14 cellular contexts compared by ENCODE assay signal in the genomic region with DNA sequence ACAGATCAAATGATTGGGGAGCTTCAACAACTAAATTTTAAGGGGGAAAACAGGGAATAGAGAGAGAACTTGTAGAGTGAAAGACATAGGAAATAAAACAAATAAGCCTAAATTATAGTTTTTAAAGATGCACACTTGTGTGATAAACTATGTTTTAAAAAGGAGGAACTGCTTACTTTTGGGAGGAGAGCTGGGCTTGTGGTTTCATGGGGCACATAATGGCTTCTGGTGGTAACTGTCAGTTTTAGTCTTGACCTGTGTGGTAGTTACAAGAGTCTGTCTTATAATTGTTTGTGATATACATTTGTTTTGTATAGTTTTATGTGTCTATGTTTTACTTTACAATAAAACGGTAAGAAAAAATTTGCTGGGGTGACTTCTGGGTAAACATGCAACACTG.
A peak's percentile ranks its signal among the peaks of the same experiment; 100 is the strongest.
DNase-seq lines count a peak whose midpoint lies in the region; ATAC-seq and TF ChIP-seq lines count a peak whose summit lies in the region.
"Had no signal": no experiment of that assay in that cellular context is flagged by ENCODE, and none has a peak within 500 bp of the region (broad histone marks: within the 10 kb centered on the region; RNA-seq: fewer than 3 reads in every experiment).

No MANE protein-coding gene starts in this region.

- H3K9me3 ChIP-seq in BLaER1: no peaks in the 10 kb centered on the region
- H3K9me3 ChIP-seq: tibial artery had no signal

- no peaks in the 10 kb centered on the region for H3K27me3 Mint-ChIP-seq in Calu3 (ENCODE audit: unreplicated experiment)
- no peaks in the 10 kb centered on the region for H3K27me3 Mint-ChIP-seq in activated CD4-positive, alpha-beta memory T cell treated with anti-CD3 and anti-CD28 coated beads, Interleukin-2, amount 10 ng/mL, durations not matched to agents 7 days and 5 days

- H4K20me1 ChIP-seq in BLaER1: no peaks in the 10 kb centered on the region

- no peaks in the 10 kb centered on the region for H3K9me3 Mint-ChIP-seq in Calu3 (ENCODE audit: low read depth, unreplicated experiment)
- no peaks in the 10 kb centered on the region for H3K9me3 Mint-ChIP-seq in activated CD4-positive, alpha-beta memory T cell treated with anti-CD3 and anti-CD28 coated beads, Interleukin-2, amount 10 ng/mL, durations not matched to agents 7 days and 5 days
- H3K9me3 Mint-ChIP-seq: activated T-helper 17 cell treated with anti-CD3 and anti-CD28 coated beads, Interleukin-2, amount 50 U/mL, for 72 hours had no signal

- no peaks in the 10 kb centered on the region for H3K36me3 Mint-ChIP-seq in Calu3 (ENCODE audit: insufficient read depth, unreplicated experiment)
- no peaks in the 10 kb centered on the region for H3K36me3 Mint-ChIP-seq in activated CD4-positive, alpha-beta memory T cell treated with anti-CD3 and anti-CD28 coated beads, Interleukin-2, amount 10 ng/mL, durations not matched to agents 7 days and 5 days (ENCODE audit: low read depth)

- H3K4me1 Mint-ChIP-seq in Calu3 (ENCODE audit: low read depth, unreplicated experiment): no peaks in the 10 kb centered on the region
- no peaks in the 10 kb centered on the region for H3K4me1 Mint-ChIP-seq in activated CD4-positive, alpha-beta memory T cell treated with anti-CD3 and anti-CD28 coated beads, Interleukin-2, amount 10 ng/mL, durations not matched to agents 7 days and 5 days
- H3K4me1 Mint-ChIP-seq: activated T-helper 17 cell treated with anti-CD3 and anti-CD28 coated beads, Interleukin-2, amount 50 U/mL, for 72 hours had no signal

- intact Hi-C loops in Calu3 (cut with micrococcal nuclease; ENCODE audit: unreplicated experiment): no loop called here

- no peak overlapping the region for H3K4me3 Mint-ChIP-seq in Calu3 (ENCODE audit: low read depth, unreplicated experiment)
- no peak overlapping the region for H3K4me3 Mint-ChIP-seq in activated CD4-positive, alpha-beta memory T cell treated with anti-CD3 and anti-CD28 coated beads, Interleukin-2, amount 10 ng/mL, durations not matched to agents 7 days and 5 days
- H3K4me3 Mint-ChIP-seq: activated T-helper 17 cell treated with anti-CD3 and anti-CD28 coated beads, Interleukin-2, amount 50 U/mL, for 72 hours had no signal

- POLR2A ChIA-PET in activated CD4-positive, alpha-beta memory T cell treated with anti-CD3 and anti-CD28 coated beads, Interleukin-2, amount 10 ng/mL, durations not matched to agents 7 days and 5 days (lab: Charles Lee): no interaction called here

- no peaks in the 10 kb centered on the region for H3K36me3 ChIP-seq in BLaER1
- H3K36me3 ChIP-seq: tibial artery had no signal

- 0 out of 2 replicates have a peak overlapping the region, but pooled peaks have one; percentile 6 for H3K4me2 ChIP-seq in BLaER1

- ATAC-seq in GM21367 (IDR thresholded peaks at IDR 0.05; ENCODE audit: unreplicated experiment) (peak; percentile 48), HG03139 (IDR thresholded peaks at IDR 0.05; ENCODE audit: unreplicated experiment) (peak; percentile 41)
- ATAC-seq: activated T-helper 17 cell treated with anti-CD3 and anti-CD28 coated beads, Interleukin-2, amount 50 U/mL, for 72 hours had no signal

- H3K27me3 ChIP-seq in BLaER1: no peaks in the 10 kb centered on the region
- H3K27me3 ChIP-seq: tibial artery had no signal

- no peak overlapping the region for H3K9ac ChIP-seq in BLaER1

- peaks cover 23% of the 10 kb centered on the region; the same call in 1 of the 2 replicates for H3K4me1 ChIP-seq in BLaER1
- H3K4me1 ChIP-seq: tibial artery had no signal

- H3K4me3 ChIP-seq in BLaER1: no peak overlapping the region
- H3K4me3 ChIP-seq: tibial artery had no signal

- TF ChIP-seq CTCF in Calu3 (IDR thresholded peaks at IDR 0.05; ENCODE audit: unreplicated experiment): no peak

- CTCF ChIA-PET in Calu3 (lab: Charles Lee): no interaction called here
- CTCF ChIA-PET in activated CD4-positive, alpha-beta memory T cell treated with anti-CD3 and anti-CD28 coated beads, Interleukin-2, amount 10 ng/mL, durations not matched to agents 7 days and 5 days (lab: Charles Lee): no interaction called here

- peak; percentile 58 to 80 for DNase-seq in NOMO-1 (lab: John Stamatoyannopoulos, UW; ENCODE audit: unreplicated experiment in 2 of 2)
- DNase-seq in stimulated activated CD4-positive, alpha-beta T cell treated with anti-CD3 and anti-CD28 coated beads, Interleukin-2, amount 100 ng/mL, for 48 hours: no peak
- no peak for DNase-seq in activated gamma-delta T cell treated with Interleukin-2 at 50 U/mL for 16 hours
- DNase-seq in Calu3: no peak
- no peak for DNase-seq in activated CD4-positive, alpha-beta memory T cell treated with anti-CD3 and anti-CD28 coated beads, Interleukin-2, amount 10 ng/mL, durations not matched to agents 7 days and 5 days
- DNase-seq: activated CD4-positive, alpha-beta T cell treated with anti-CD3 and anti-CD28 coated beads, Interleukin-2, amount 50 U/mL, for 48 hours; mesendoderm; nucleus accumbens; stimulated activated CD4-positive, alpha-beta T cell treated with anti-CD3 and anti-CD28 coated beads, Interleukin-12 subunit alpha, Interleukin-12 subunit beta, amount 100 ng/mL, for 4 hours; tibial artery had no signal

- no peak overlapping the region for H3K27ac Mint-ChIP-seq in Calu3 (ENCODE audit: unreplicated experiment)
- H3K27ac Mint-ChIP-seq in activated CD4-positive, alpha-beta memory T cell treated with anti-CD3 and anti-CD28 coated beads, Interleukin-2, amount 10 ng/mL, durations not matched to agents 7 days and 5 days: no peak overlapping the region
- H3K27ac Mint-ChIP-seq: activated T-helper 17 cell treated with anti-CD3 and anti-CD28 coated beads, Interleukin-2, amount 50 U/mL, for 72 hours had no signal

- no TSS peak for BruUV-seq in Calu3 (replicated peaks; lab: Mats Ljungman, UMichigan)

- no peak overlapping the region for H3K27ac ChIP-seq in BLaER1
- H3K27ac ChIP-seq: tibial artery had no signal

Comparison
In these comparisons a context has a peak if more than half of its experiments do, and no peak if none do; other contexts are left out.
1. DNase-seq: peak in NOMO-1 (2 of 2); none in stimulated activated CD4-positive, alpha-beta T cell treated with anti-CD3 and anti-CD28 coated beads, Interleukin-2, amount 100 ng/mL, for 48 hours (0 of 2), activated gamma-delta T cell treated with Interleukin-2 at 50 U/mL for 16 hours (single experiment), Calu3 (single experiment) and activated CD4-positive, alpha-beta memory T cell treated with anti-CD3 and anti-CD28 coated beads, Interleukin-2, amount 10 ng/mL, durations not matched to agents 7 days and 5 days (single experiment).